In genomic region chr1:19115082-19115808, GRCh38 we compare ENCODE assay signal across 21 cellular contexts.
"Had no signal": no experiment of that assay in that cellular context is flagged by ENCODE, and none has a peak within 500 bp of the region (broad histone marks: within the 10 kb centered on the region; RNA-seq: fewer than 3 reads in every experiment).

No MANE protein-coding gene starts in this region.

- H3K27me3 Mint-ChIP-seq: activated naive CD4-positive, alpha-beta T cell treated with anti-CD3 and anti-CD28 coated beads, Interleukin-2, amount 50 U/mL, for 24 hours had no signal

- H3K27ac Mint-ChIP-seq: activated naive CD4-positive, alpha-beta T cell treated with anti-CD3 and anti-CD28 coated beads, Interleukin-2, amount 50 U/mL, for 24 hours; WTC11 had no signal

- ATAC-seq: WTC11 had no signal

- H3K4me1 Mint-ChIP-seq: activated naive CD4-positive, alpha-beta T cell treated with anti-CD3 and anti-CD28 coated beads, Interleukin-2, amount 50 U/mL, for 24 hours; WTC11 had no signal

- H3K9me3 Mint-ChIP-seq: activated naive CD4-positive, alpha-beta T cell treated with anti-CD3 and anti-CD28 coated beads, Interleukin-2, amount 50 U/mL, for 24 hours; T-helper 1 cell treated with Interleukin-12 subunit alpha and Interleukin-12 subunit beta and Interleukin-4 antibody, amounts not matched to agents 30 μg/mL and 1 μg/mL, for 36 hours; WTC11 had no signal

- H3K4me3 Mint-ChIP-seq: activated naive CD4-positive, alpha-beta T cell treated with anti-CD3 and anti-CD28 coated beads, Interleukin-2, amount 50 U/mL, for 24 hours; T-helper 1 cell treated with Interleukin-12 subunit alpha and Interleukin-12 subunit beta and Interleukin-4 antibody, amounts not matched to agents 30 μg/mL and 1 μg/mL, for 36 hours; WTC11 had no signal

- DNase-seq: activated CD4-positive, alpha-beta T cell treated with anti-CD3 and anti-CD28 coated beads for 48 hours; activated CD4-positive, alpha-beta T cell treated with anti-CD3 and anti-CD28 coated beads, Interleukin-2, amount 50 U/mL, for 48 hours; activated CD4-positive, CD25-positive, alpha-beta regulatory T cell treated with anti-CD3 and anti-CD28 coated beads, Interleukin-2, amount 50 U/mL, for 72 hours; activated effector memory CD4-positive, alpha-beta T cell treated with Interleukin-2 at 50 U/mL for 16 hours; activated naive CD4-positive, alpha-beta T cell; activated T-cell treated with anti-CD3 and anti-CD28 coated beads for 4 hours; amygdala; brain microvascular endothelial cell; Karpas-422; NCI-H1105 treated with DMSO at 0.1 percent for 48 hours; NCI-H1436 treated with DMSO at 0.1 percent for 48 hours; NCI-H187; NCI-H2081; NCI-H510A treated with DMSO at 0.1 percent for 48 hours; NCI-H69; PC-9; SHP77 treated with DMSO at 0.1 percent for 48 hours; T-helper 9 cell had no signal
